Comparison of ENCODE assay signal across 18 cellular contexts in genomic region chr2:99476629-99477028, GRCh38. TPM values are rescaled to one million over a fixed set of nuclear protein-coding genes. Genes with fewer than 3 reads are reported as not detected.
A peak's percentile ranks its signal among the peaks of the same experiment; 100 is the strongest.
DNase-seq lines count a peak whose midpoint lies in the region; ATAC-seq and TF ChIP-seq lines count a peak whose summit lies in the region.
"Had no signal": no experiment of that assay in that cellular context is flagged by ENCODE, and none has a peak within 500 bp of the region (broad histone marks: within the 10 kb centered on the region; RNA-seq: fewer than 3 reads in every experiment).

No MANE protein-coding gene starts in this region.

- H3K36me3 ChIP-seq in mammary epithelial cell (ENCODE audit: insufficient read depth, low read length) (peaks cover 2% of the 10 kb centered on the region), esophagus muscularis mucosa (no peaks in the 10 kb centered on the region), gastrocnemius medialis (no peaks in the 10 kb centered on the region)
- H3K36me3 ChIP-seq: BE2C had no signal

- in situ Hi-C loops in mammary epithelial cell (cut with MboI; ENCODE audit: low sequenced_read_pairs in 2 of 2) (loop anchor here in 1 of 2 donors (25.0 kb wide), 1 partner anchor 314 kb away; the partner anchor contains the start of genes LIPT1 and TSGA10), gastrocnemius medialis (cut with MboI; ENCODE audit: low sequenced_read_pairs in 4 of 4) (loop anchor here (10.0 to 25.0 kb wide), 4 partner anchors 132 to 839 kb away; partner anchors contain the start of genes MITD1 (in 3 of the 4), MRPL30 (in 3 of the 4), EIF5B (in 1 of the 4) and TXNDC9 (in 1 of the 4))

- no peak overlapping the region for H3K4me2 ChIP-seq in mammary epithelial cell (ENCODE audit: insufficient read depth, low read depth, low read length)
- H3K4me2 ChIP-seq: KMS-11 had no signal

- H3K4me3 ChIP-seq in mammary epithelial cell (replicated peaks in 1 of 3; ENCODE audit: insufficient read depth in 1 of 3, low read depth in 2 of 3, low read length in 3 of 3) (no peak overlapping the region), esophagus muscularis mucosa (no peak overlapping the region), right cardiac atrium (ENCODE audit: low read length) (no peak overlapping the region), gastrocnemius medialis (no peak overlapping the region)

- no peak overlapping the region for H3K9ac ChIP-seq in mammary epithelial cell (ENCODE audit: insufficient read depth, low read length)
- H3K9ac ChIP-seq: KMS-11 had no signal

- no peak overlapping the region for H3K4me3 Mint-ChIP-seq in MCF 10A (ENCODE audit: unreplicated experiment)
- H3K4me3 Mint-ChIP-seq: CD4-positive, alpha-beta memory T cell had no signal

- H3K4me1 Mint-ChIP-seq in MCF 10A (ENCODE audit: insufficient read depth, unreplicated experiment) = peaks cover 49% of the 10 kb centered on the region

- intact Hi-C loops in MCF 10A (cut with micrococcal nuclease) (no loop called here), mammary epithelial cell (cut with micrococcal nuclease) (no loop called here), esophagus muscularis mucosa (cut with DNase I) (no loop called here), right cardiac atrium (cut with DNase I) (no loop called here), gastrocnemius medialis (cut with DNase I; ENCODE audit: low total_unique reads) (no loop called here)

- no TSS peak for BruUV-seq in MCF 10A (replicated peaks; lab: Mats Ljungman, UMichigan)
- BruUV-seq in mammary epithelial cell (replicated peaks; lab: Mats Ljungman, UMichigan) = no TSS peak

- CTCF ChIA-PET in MCF 10A (lab: Yijun Ruan, JAX) = no interaction called here
- CTCF ChIA-PET in mammary epithelial cell (lab: Charles Lee; ENCODE audit: low non-redundant PET) = no interaction called here

- H2AFZ ChIP-seq in mammary epithelial cell (ENCODE audit: low read depth, low read length) = no peak overlapping the region

- H4K20me1 ChIP-seq in mammary epithelial cell (ENCODE audit: insufficient read depth, low read length) = no peaks in the 10 kb centered on the region

- H3K9me3 Mint-ChIP-seq in MCF 10A (ENCODE audit: unreplicated experiment) = no peaks in the 10 kb centered on the region
- H3K9me3 Mint-ChIP-seq: CD4-positive, alpha-beta memory T cell had no signal

- ATAC-seq in right cardiac atrium (peak; percentile 77 to 85), gastrocnemius medialis (peak; percentile 39 to 76), HG02588 (IDR thresholded peaks at IDR 0.05; ENCODE audit: unreplicated experiment) (no peak)

- no peak overlapping the region for H3K27ac ChIP-seq in mammary epithelial cell (ENCODE audit: insufficient read depth, low read depth, low read length)
- no peak overlapping the region for H3K27ac ChIP-seq in esophagus muscularis mucosa (replicated peaks in 1 of 4)
- no peak overlapping the region for H3K27ac ChIP-seq in right cardiac atrium (ENCODE audit: low read length)
- no peak overlapping the region for H3K27ac ChIP-seq in gastrocnemius medialis
- H3K27ac ChIP-seq: KMS-11 had no signal

- TF ChIP-seq CTCF in MCF 10A (IDR thresholded peaks at IDR 0.05; ENCODE audit: unreplicated experiment) (no peak), mammary epithelial cell (conservative IDR thresholded peaks at IDR 0.05 in 1 of 2, IDR thresholded peaks at IDR 0.05 in 1 of 2; ENCODE audit: extremely low read depth in 1 of 2, insufficient read depth in 1 of 2, low read depth in 1 of 2, low read length in 2 of 2) (no peak), esophagus muscularis mucosa (IDR thresholded peaks at IDR 0.05) (no peak), gastrocnemius medialis (IDR thresholded peaks at IDR 0.05 in 4 of 5, conservative IDR thresholded peaks at IDR 0.05 in 1 of 5) (no peak)

- POLR2A ChIA-PET in MCF 10A (lab: Yijun Ruan, JAX) = interaction anchor here (0.7 kb wide), 1 partner anchor 314 kb away, joined by 3 read pairs; no protein-coding TSS in a partner anchor

- H3K27me3 ChIP-seq in mammary epithelial cell (ENCODE audit: insufficient read depth, low read length) (no peaks in the 10 kb centered on the region), esophagus muscularis mucosa (no peaks in the 10 kb centered on the region), right cardiac atrium (ENCODE audit: control insufficient read depth, insufficient read depth) (no peaks in the 10 kb centered on the region), gastrocnemius medialis (no peaks in the 10 kb centered on the region)
- H3K27me3 ChIP-seq: BE2C had no signal

- H3K9me3 ChIP-seq in mammary epithelial cell (replicated peaks; ENCODE audit: insufficient read depth, low read length) (no peaks in the 10 kb centered on the region), esophagus muscularis mucosa (no peaks in the 10 kb centered on the region), right cardiac atrium (ENCODE audit: control insufficient read depth, low read length) (no peaks in the 10 kb centered on the region), gastrocnemius medialis (no peaks in the 10 kb centered on the region)
- H3K9me3 ChIP-seq: BE2C had no signal

- peaks cover 16% of the 10 kb centered on the region for H3K36me3 Mint-ChIP-seq in MCF 10A (ENCODE audit: insufficient read depth, unreplicated experiment)

- H3K4me1 ChIP-seq in mammary epithelial cell (ENCODE audit: insufficient read depth, low read length) (peaks cover 60% of the 10 kb centered on the region), esophagus muscularis mucosa (peaks cover 62 to 95% (median 80%) of the 10 kb centered on the region in 4 donors), right cardiac atrium (ENCODE audit: control insufficient read depth, insufficient read depth, low read length) (peaks cover 8% of the 10 kb centered on the region), gastrocnemius medialis (peaks cover 60 to 61% of the 10 kb centered on the region in 2 donors)
- H3K4me1 ChIP-seq: BE2C had no signal

- dilution Hi-C loops in mammary epithelial cell (cut with HindIII; ENCODE audit: low sequenced_read_pairs) = no loop called here

- WGBS in mammary epithelial cell (ENCODE audit: low coverage, missing lambda C conversion rate) = 100% methylated on average over 2 of the region's 3 CpGs
- WGBS in esophagus muscularis mucosa = 86% methylated on average over 3 of the region's 3 CpGs
- WGBS in right cardiac atrium = 59% methylated on average over 3 of the region's 3 CpGs

- no peak for TF ChIP-seq POLR2A in esophagus muscularis mucosa (IDR thresholded peaks at IDR 0.05; ENCODE audit: low read depth)
- no peak for TF ChIP-seq POLR2A in gastrocnemius medialis (IDR thresholded peaks at IDR 0.05)

- no peaks in the 10 kb centered on the region for H3K27me3 Mint-ChIP-seq in MCF 10A (ENCODE audit: insufficient read depth, unreplicated experiment)
- H3K27me3 Mint-ChIP-seq: CD4-positive, alpha-beta memory T cell had no signal

- peak overlapping the region; percentile 89 for H3K27ac Mint-ChIP-seq in MCF 10A (ENCODE audit: low read depth, unreplicated experiment)

- H3K79me2 ChIP-seq in mammary epithelial cell (ENCODE audit: insufficient read depth, low read length) = peaks cover 91% of the 10 kb centered on the region

- DNase-seq in MCF 10A (ENCODE audit: unreplicated experiment) (no peak), mammary epithelial cell (no peak), esophagus muscularis mucosa (ENCODE audit: extremely low spot score) (peak; percentile 17), right cardiac atrium (peak; percentile 31 to 71 (median 67)), gastrocnemius medialis (peak in 1 of 2 donors; percentile 46), NCI-H82 (lab: John Stamatoyannopoulos, UW) (no peak), NCI-H526 treated with DMSO at 0.1 percent for 48 hours (lab: John Stamatoyannopoulos, UW) (no peak)
- DNase-seq: 8988T; BE2C; Calu3; CD4-positive, alpha-beta memory T cell; DMS53; NCI-H1092; NCI-H146; NCI-H2081; NCI-H524 treated with DMSO at 0.1 percent for 48 hours had no signal

- no peak for TF ChIP-seq EP300 in esophagus muscularis mucosa (IDR thresholded peaks at IDR 0.05)

RNA-seq across cellular contexts. Expression of gene REV1, which starts 13.2 kb away (rescaled TPM):
- 33.2 and 38.6 TPM in 2 replicates for total RNA-seq in MCF 10A (2022)
- total RNA-seq in mammary epithelial cell = 10 to 100 TPM; 36.3 to 38.4 TPM
- polyA plus RNA-seq in mammary epithelial cell = 17.9 TPM
- 27.6 TPM for polyA minus RNA-seq in mammary epithelial cell
- total RNA-seq in esophagus muscularis mucosa = 10 to 100 TPM; 26.7 to 47.7 (median 31.4) TPM
- total RNA-seq in right cardiac atrium = 10 to 100 TPM; 31.0 to 37.1 (median 34.3) TPM
- polyA plus RNA-seq in right cardiac atrium = 16.4 TPM
- 10 to 100 TPM; 13.5 to 35.1 (median 17.8) TPM for total RNA-seq in gastrocnemius medialis

Comparison
In these comparisons a context has a peak if more than half of its experiments do, and no peak if none do; other contexts are left out.
1. DNase-seq: peak in esophagus muscularis mucosa (single experiment) and right cardiac atrium (3 of 3); none in MCF 10A (single experiment), mammary epithelial cell (single experiment), NCI-H82 (single experiment) and NCI-H526 treated with DMSO at 0.1 percent for 48 hours (single experiment).